ENCODE assay signal across 19 cellular contexts in genomic region chr21:14318598-14318997, GRCh38.
"Had no signal": no experiment of that assay in that cellular context is flagged by ENCODE, and none has a peak within 500 bp of the region (broad histone marks: within the 10 kb centered on the region; RNA-seq: fewer than 3 reads in every experiment).

No MANE protein-coding gene starts in this region.

- H3K4me3 ChIP-seq: cardiac muscle cell, esophagus muscularis mucosa, gastroesophageal sphincter, heart left ventricle, left lung, sigmoid colon, tibial artery had no signal

- H3K36me3 ChIP-seq: cardiac muscle cell, esophagus muscularis mucosa, gastroesophageal sphincter, heart left ventricle, left lung, sigmoid colon, tibial artery had no signal

- H3K9me3 ChIP-seq: esophagus muscularis mucosa, gastroesophageal sphincter, heart left ventricle, left lung, sigmoid colon, tibial artery had no signal

- H3K27me3 ChIP-seq: cardiac muscle cell, esophagus muscularis mucosa, gastroesophageal sphincter, left lung, sigmoid colon, tibial artery had no signal

- H3K27ac ChIP-seq: cardiac muscle cell, esophagus muscularis mucosa, gastroesophageal sphincter, heart left ventricle, left lung, sigmoid colon, tibial artery had no signal

- DNase-seq: activated CD4-positive, alpha-beta T cell treated with anti-CD3 and anti-CD28 coated beads for 48 hours; activated CD4-positive, CD25-positive, alpha-beta regulatory T cell; activated CD8-positive, alpha-beta T cell treated with anti-CD3 and anti-CD28 coated beads for 36 hours; activated naive CD4-positive, alpha-beta T cell treated with Interleukin-2 at 50 U/mL for 16 hours; activated naive CD8-positive, alpha-beta T cell treated with anti-CD3 and anti-CD28 coated beads, Interleukin-2, amount 10 ng/mL, durations not matched to agents 7 days and 5 days; activated T-cell treated with anti-CD3 and anti-CD28 coated beads, Interleukin-2, amount 50 U/mL, for 1 hour; amygdala; effector memory CD4-positive, alpha-beta T cell; heart left ventricle; left lung; nucleus accumbens; posterior cingulate gyrus; sigmoid colon; stimulated activated naive CD4-positive, alpha-beta T cell treated with Interleukin-2 at 50 U/mL for 16 hours; substantia nigra; tibial artery had no signal
